In the genomic region with DNA sequence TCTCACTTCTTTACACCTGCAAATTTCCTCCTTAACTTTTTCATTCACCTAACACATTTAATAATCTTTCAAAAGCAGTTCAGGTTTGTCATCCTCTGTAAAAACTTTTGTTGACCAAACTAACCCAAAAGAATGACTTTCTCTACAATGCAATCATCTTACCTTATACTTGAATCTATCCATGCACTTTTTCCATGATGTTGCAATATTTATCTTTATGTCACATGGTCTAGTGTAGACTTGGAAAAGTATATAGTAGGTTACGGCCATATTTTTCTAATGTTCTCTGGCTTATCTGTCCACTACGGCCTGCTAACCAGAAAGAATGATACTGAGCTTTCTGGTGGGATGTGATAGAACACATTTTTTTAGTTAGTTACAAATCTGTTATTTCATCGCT, we compare ENCODE assay signal across 28 cellular contexts.
"Had no signal": no experiment of that assay in that cellular context is flagged by ENCODE, and none has a peak within 500 bp of the region (broad histone marks: within the 10 kb centered on the region; RNA-seq: fewer than 3 reads in every experiment).

No MANE protein-coding gene starts in this region.

- H3K4me1 ChIP-seq: colonic mucosa, esophagus muscularis mucosa, esophagus squamous epithelium, foreskin keratinocyte, gastrocnemius medialis, gastroesophageal sphincter, heart left ventricle, heart right ventricle had no signal

- H3K27ac ChIP-seq: colonic mucosa, coronary artery, dorsolateral prefrontal cortex, epithelial cell of prostate, esophagus muscularis mucosa, esophagus squamous epithelium, foreskin keratinocyte, gastrocnemius medialis, gastroesophageal sphincter, heart left ventricle, heart right ventricle had no signal

- DNase-seq: colonic mucosa; cortex of kidney; dermis blood vessel endothelial cell; dorsolateral prefrontal cortex; effector CD4-positive, alpha-beta T cell; effector CD8-positive, alpha-beta T cell; effector memory CD4-positive, alpha-beta T cell; effector memory CD8-positive, alpha-beta T cell; endodermal cell; erythroblast; esophagus squamous epithelium; foreskin fibroblast; foreskin keratinocyte; foreskin melanocyte; gastrocnemius medialis; glutamatergic neuron; head of caudate nucleus; heart left ventricle; heart right ventricle had no signal

- H3K27me3 ChIP-seq: colonic mucosa, esophagus muscularis mucosa, esophagus squamous epithelium, foreskin keratinocyte, gastrocnemius medialis, gastroesophageal sphincter, heart left ventricle had no signal

- FAIRE-seq: colon, endometrium, endothelial cell of umbilical vein, frontal cortex had no signal

- H3K9me3 ChIP-seq: colonic mucosa, esophagus squamous epithelium, gastrocnemius medialis had no signal

- H3K4me3 ChIP-seq: colonic mucosa, coronary artery, dorsolateral prefrontal cortex, esophagus muscularis mucosa, esophagus squamous epithelium, gastrocnemius medialis, gastroesophageal sphincter, heart left ventricle, heart right ventricle had no signal

- ATAC-seq: effector memory CD8-positive, alpha-beta T cell; esophagus mucosa; foreskin keratinocyte; gastrocnemius medialis; gastroesophageal sphincter; heart left ventricle; heart right ventricle had no signal

- H3K36me3 ChIP-seq: colonic mucosa, esophagus muscularis mucosa, esophagus squamous epithelium, gastrocnemius medialis, gastroesophageal sphincter, heart left ventricle, heart right ventricle had no signal
